ENCODE assay signal across 8 cellular contexts in genomic region chr17:68461589-68461988, GRCh38. TPM values are rescaled to one million over a fixed set of nuclear protein-coding genes. Genes with fewer than 3 reads are reported as not detected.
DNase-seq lines count a peak whose midpoint lies in the region; ATAC-seq and TF ChIP-seq lines count a peak whose summit lies in the region.

No MANE protein-coding gene starts in this region.

- no peaks in the 10 kb centered on the region for H3K36me3 Mint-ChIP-seq in CD8-positive, alpha-beta T cell
- no peaks in the 10 kb centered on the region for H3K36me3 Mint-ChIP-seq in GM23338 (ENCODE audit: low read depth)
- no peaks in the 10 kb centered on the region for H3K36me3 Mint-ChIP-seq in naive thymus-derived CD8-positive, alpha-beta T cell

- no peak overlapping the region for H3K27ac ChIP-seq in CD8-positive, alpha-beta T cell (ENCODE audit: low read depth, low read length)
- no peak overlapping the region for H3K27ac ChIP-seq in GM23338 (ENCODE audit: low read depth)

- peak overlapping the region; percentile 48; the same call in 1 of the 2 replicates for H2AFZ ChIP-seq in GM23338

- H3K9me3 ChIP-seq in CD8-positive, alpha-beta T cell (ENCODE audit: low read length), result no peaks in the 10 kb centered on the region

- no peak overlapping the region for H3K4me3 ChIP-seq in CD8-positive, alpha-beta T cell (ENCODE audit: low read depth, low read length)
- H3K4me3 ChIP-seq in GM23338, result no peak overlapping the region

- H3K79me2 ChIP-seq in GM23338 (replicated peaks; ENCODE audit: insufficient read depth), result no peaks in the 10 kb centered on the region

- H3K9me2 ChIP-seq in GM23338 (ENCODE audit: insufficient read depth), result no peaks in the 10 kb centered on the region

- H4K20me1 ChIP-seq in GM23338 (replicated peaks; ENCODE audit: insufficient read depth), result no peaks in the 10 kb centered on the region

- no peak for TF ChIP-seq CTCF in CD8-positive, alpha-beta T cell (IDR thresholded peaks at IDR 0.05)
- TF ChIP-seq CTCF in GM23338 (conservative IDR thresholded peaks at IDR 0.05; ENCODE audit: low read depth in 2 of 2), result no peak

- no peak for DNase-seq in CD8-positive, alpha-beta T cell
- DNase-seq in GM23338 (ENCODE audit: low spot score), result peak; percentile 31
- DNase-seq in activated CD4-positive, alpha-beta T cell treated with anti-CD3 and anti-CD28 coated beads, Interleukin-2, amount 50 U/mL, for 4 hours, result peak; percentile 12 to 29
- DNase-seq in left ventricle myocardium superior, result no peak
- DNase-seq in NCI-H1436 treated with DMSO at 0.1 percent for 48 hours (lab: John Stamatoyannopoulos, UW), result no peak
- DNase-seq in NCI-H526 treated with DMSO at 0.1 percent for 48 hours (lab: John Stamatoyannopoulos, UW), result no peak
- no peak for DNase-seq in naive thymus-derived CD8-positive, alpha-beta T cell

- no peaks in the 10 kb centered on the region for H3K27me3 ChIP-seq in CD8-positive, alpha-beta T cell (ENCODE audit: insufficient read depth, low read length)
- H3K27me3 ChIP-seq in GM23338 (ENCODE audit: insufficient read depth), result peaks cover 7% of the 10 kb centered on the region; the same call in 1 of the 2 replicates

- CTCF ChIA-PET in CD8-positive, alpha-beta T cell (lab: Charles Lee), result interaction anchor here (1.1 to 19.9 kb wide), 14 partner anchors 10 to 406 kb away, joined by 3 to 215 read pairs (median 5); no protein-coding TSS in a partner anchor

- H3K9me3 Mint-ChIP-seq in CD8-positive, alpha-beta T cell, result no peaks in the 10 kb centered on the region
- no peaks in the 10 kb centered on the region; the same call in 2 of the 3 replicates for H3K9me3 Mint-ChIP-seq in GM23338
- H3K9me3 Mint-ChIP-seq in naive thymus-derived CD8-positive, alpha-beta T cell, result no peaks in the 10 kb centered on the region

- peak overlapping the region; percentile 58; the same call in 1 of the 2 replicates for H3K4me2 ChIP-seq in GM23338

- H3K27me3 Mint-ChIP-seq in CD8-positive, alpha-beta T cell (ENCODE audit: low read depth), result no peaks in the 10 kb centered on the region
- peaks cover 9% of the 10 kb centered on the region for H3K27me3 Mint-ChIP-seq in GM23338 (ENCODE audit: insufficient read depth, low read depth, poor library complexity)
- no peaks in the 10 kb centered on the region for H3K27me3 Mint-ChIP-seq in naive thymus-derived CD8-positive, alpha-beta T cell

- POLR2A ChIA-PET in CD8-positive, alpha-beta T cell (lab: Charles Lee), result interaction anchor here (6.6 kb wide), 1 partner anchor 170 kb away, joined by 54 read pairs; the partner anchor contains the start of genes ARSG and SLC16A6
- POLR2A ChIA-PET in naive thymus-derived CD8-positive, alpha-beta T cell (lab: Charles Lee), result interaction anchor here (1.3 to 1.5 kb wide), 2 partner anchors 165 to 170 kb away, joined by 4 to 7 read pairs; partner anchors contain the start of genes ARSG and SLC16A6

- peaks cover 4% of the 10 kb centered on the region; the same call in 1 of the 2 replicates for H3F3A ChIP-seq in GM23338 (replicated peaks; ENCODE audit: low read depth)

- peaks cover 48% of the 10 kb centered on the region for H3K4me1 Mint-ChIP-seq in CD8-positive, alpha-beta T cell (ENCODE audit: low read depth)
- peaks cover 48% of the 10 kb centered on the region for H3K4me1 Mint-ChIP-seq in GM23338
- peaks cover 18 to 58% (median 46%) of the 10 kb centered on the region in 4 donors for H3K4me1 Mint-ChIP-seq in naive thymus-derived CD8-positive, alpha-beta T cell

- no peak for ATAC-seq in CD8-positive, alpha-beta T cell
- ATAC-seq in GM23338, result no peak
- ATAC-seq in left ventricle myocardium superior, result peak; percentile 11
- no peak for ATAC-seq in GM18873 (IDR thresholded peaks at IDR 0.05; ENCODE audit: low FRiP score, unreplicated experiment)
- ATAC-seq in naive thymus-derived CD8-positive, alpha-beta T cell, result no peak

- intact Hi-C loops in CD8-positive, alpha-beta T cell (cut with DNase I, micrococcal nuclease), result loop anchor here (5.0 to 10.0 kb wide), 2 partner anchors 104 to 747 kb away; partner anchors contain the start of gene NOL11 (in 1 of the 2)
- intact Hi-C loops in left ventricle myocardium superior (cut with micrococcal nuclease), result loop anchor here (5.0 to 10.0 kb wide), 2 partner anchors 53 to 289 kb away; partner anchors contain the start of gene PRKAR1A

- H3K36me3 ChIP-seq in CD8-positive, alpha-beta T cell (ENCODE audit: insufficient read depth, low read length), result no peaks in the 10 kb centered on the region
- H3K36me3 ChIP-seq in GM23338 (ENCODE audit: insufficient read depth), result no peaks in the 10 kb centered on the region

- H3K4me3 Mint-ChIP-seq in CD8-positive, alpha-beta T cell, result no peak overlapping the region
- H3K4me3 Mint-ChIP-seq in GM23338, result no peak overlapping the region; the same call in 2 of the 3 replicates
- H3K4me3 Mint-ChIP-seq in naive thymus-derived CD8-positive, alpha-beta T cell, result peak overlapping the region in 2 of 10 donors; percentile 4 to 56

- peaks cover 44% of the 10 kb centered on the region for H3K4me1 ChIP-seq in CD8-positive, alpha-beta T cell (ENCODE audit: insufficient read depth, low read length)
- H3K4me1 ChIP-seq in GM23338 (ENCODE audit: insufficient read depth), result peaks cover 41% of the 10 kb centered on the region

- peak overlapping the region; percentile 27 for H3K27ac Mint-ChIP-seq in CD8-positive, alpha-beta T cell
- H3K27ac Mint-ChIP-seq in GM23338, result peak overlapping the region; percentile 47
- H3K27ac Mint-ChIP-seq in naive thymus-derived CD8-positive, alpha-beta T cell, result peak overlapping the region in 5 of 10 donors; percentile 1 to 80 (median 73)

TF ChIP-seq in GM23338, 12 proteins besides CTCF, POLR2A, EP300 and RAD21:
- TF ChIP-seq EZH2phosphoT487 (IDR thresholded peaks at IDR 0.05; ENCODE audit: unreplicated experiment) (no peak), ZNF114 (CRISPR knock-in tag; IDR thresholded peaks at IDR 0.05) (no peak), CREB1 (CRISPR knock-in tag; IDR thresholded peaks at IDR 0.05; ENCODE audit: low read depth) (no peak), POLR2AphosphoS5 (IDR thresholded peaks at IDR 0.05; ENCODE audit: low read depth) (no peak), ZNF331 (CRISPR knock-in tag; IDR thresholded peaks at IDR 0.05; ENCODE audit: low read depth) (no peak), EZH2 (IDR thresholded peaks at IDR 0.05; ENCODE audit: low read depth, unreplicated experiment) (no peak)
- TF ChIP-seq, protein P1, sequence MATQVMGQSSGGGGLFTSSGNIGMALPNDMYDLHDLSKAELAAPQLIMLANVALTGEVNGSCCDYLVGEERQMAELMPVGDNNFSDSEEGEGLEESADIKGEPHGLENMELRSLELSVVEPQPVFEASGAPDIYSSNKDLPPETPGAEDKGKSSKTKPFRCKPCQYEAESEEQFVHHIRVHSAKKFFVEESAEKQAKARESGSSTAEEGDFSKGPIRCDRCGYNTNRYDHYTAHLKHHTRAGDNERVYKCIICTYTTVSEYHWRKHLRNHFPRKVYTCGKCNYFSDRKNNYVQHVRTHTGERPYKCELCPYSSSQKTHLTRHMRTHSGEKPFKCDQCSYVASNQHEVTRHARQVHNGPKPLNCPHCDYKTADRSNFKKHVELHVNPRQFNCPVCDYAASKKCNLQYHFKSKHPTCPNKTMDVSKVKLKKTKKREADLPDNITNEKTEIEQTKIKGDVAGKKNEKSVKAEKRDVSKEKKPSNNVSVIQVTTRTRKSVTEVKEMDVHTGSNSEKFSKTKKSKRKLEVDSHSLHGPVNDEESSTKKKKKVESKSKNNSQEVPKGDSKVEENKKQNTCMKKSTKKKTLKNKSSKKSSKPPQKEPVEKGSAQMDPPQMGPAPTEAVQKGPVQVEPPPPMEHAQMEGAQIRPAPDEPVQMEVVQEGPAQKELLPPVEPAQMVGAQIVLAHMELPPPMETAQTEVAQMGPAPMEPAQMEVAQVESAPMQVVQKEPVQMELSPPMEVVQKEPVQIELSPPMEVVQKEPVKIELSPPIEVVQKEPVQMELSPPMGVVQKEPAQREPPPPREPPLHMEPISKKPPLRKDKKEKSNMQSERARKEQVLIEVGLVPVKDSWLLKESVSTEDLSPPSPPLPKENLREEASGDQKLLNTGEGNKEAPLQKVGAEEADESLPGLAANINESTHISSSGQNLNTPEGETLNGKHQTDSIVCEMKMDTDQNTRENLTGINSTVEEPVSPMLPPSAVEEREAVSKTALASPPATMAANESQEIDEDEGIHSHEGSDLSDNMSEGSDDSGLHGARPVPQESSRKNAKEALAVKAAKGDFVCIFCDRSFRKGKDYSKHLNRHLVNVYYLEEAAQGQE (IDR thresholded peaks at IDR 0.05; ENCODE audit: unreplicated experiment), result no peak

RNA-seq across cellular contexts. Expression of gene WIPI1, which starts 4.3 kb away (rescaled TPM):
- total RNA-seq in CD8-positive, alpha-beta T cell, result 1 to 10 TPM; 2.4 to 2.5 TPM
- 29.3 and 30.1 TPM in 2 replicates for total RNA-seq in GM23338 (2014; rRNA removed; shearing (Covaris generic))
- polyA plus RNA-seq in GM23338 (2016; fragmentation: Nextera tagmentation; extraction: Ambion mirVana), result 21.8 and 24.1 TPM in 2 replicates
- 66.1 TPM for total RNA-seq in left ventricle myocardium superior
- 1 to 10 TPM; 3.2 to 3.5 TPM for total RNA-seq in naive thymus-derived CD8-positive, alpha-beta T cell
- 1 to 10 TPM; 2.5 to 8.3 (median 2.7) TPM for polyA plus RNA-seq in naive thymus-derived CD8-positive, alpha-beta T cell

RNA-seq across cellular contexts. Expression of gene PRKAR1A, which starts 50.6 kb away (rescaled TPM):
- total RNA-seq in CD8-positive, alpha-beta T cell, result 10 to 100 TPM; 61.2 to 63.5 TPM
- total RNA-seq in GM23338 (2014; rRNA removed; shearing (Covaris generic)), result 100 and 106 TPM in 2 replicates
- polyA plus RNA-seq in GM23338 (2016; fragmentation: Nextera tagmentation; extraction: Ambion mirVana), result 67.0 and 90.1 TPM in 2 replicates
- total RNA-seq in left ventricle myocardium superior, result 599 TPM
- 100 to 1,000 TPM; 145 to 157 TPM for total RNA-seq in naive thymus-derived CD8-positive, alpha-beta T cell
- polyA plus RNA-seq in naive thymus-derived CD8-positive, alpha-beta T cell, result 100 to 1,000 TPM; 153 to 203 (median 175) TPM

Comparison
In these comparisons a context has a peak if more than half of its experiments do, and no peak if none do; other contexts are left out.
1. DNase-seq: peak in GM23338 (single experiment) and activated CD4-positive, alpha-beta T cell treated with anti-CD3 and anti-CD28 coated beads, Interleukin-2, amount 50 U/mL, for 4 hours (2 of 2); none in CD8-positive, alpha-beta T cell (0 of 7), left ventricle myocardium superior (single experiment), NCI-H1436 treated with DMSO at 0.1 percent for 48 hours (single experiment), NCI-H526 treated with DMSO at 0.1 percent for 48 hours (single experiment) and naive thymus-derived CD8-positive, alpha-beta T cell (0 of 10).